Comparison of ENCODE assay signal across 8 cellular contexts in the genomic region with DNA sequence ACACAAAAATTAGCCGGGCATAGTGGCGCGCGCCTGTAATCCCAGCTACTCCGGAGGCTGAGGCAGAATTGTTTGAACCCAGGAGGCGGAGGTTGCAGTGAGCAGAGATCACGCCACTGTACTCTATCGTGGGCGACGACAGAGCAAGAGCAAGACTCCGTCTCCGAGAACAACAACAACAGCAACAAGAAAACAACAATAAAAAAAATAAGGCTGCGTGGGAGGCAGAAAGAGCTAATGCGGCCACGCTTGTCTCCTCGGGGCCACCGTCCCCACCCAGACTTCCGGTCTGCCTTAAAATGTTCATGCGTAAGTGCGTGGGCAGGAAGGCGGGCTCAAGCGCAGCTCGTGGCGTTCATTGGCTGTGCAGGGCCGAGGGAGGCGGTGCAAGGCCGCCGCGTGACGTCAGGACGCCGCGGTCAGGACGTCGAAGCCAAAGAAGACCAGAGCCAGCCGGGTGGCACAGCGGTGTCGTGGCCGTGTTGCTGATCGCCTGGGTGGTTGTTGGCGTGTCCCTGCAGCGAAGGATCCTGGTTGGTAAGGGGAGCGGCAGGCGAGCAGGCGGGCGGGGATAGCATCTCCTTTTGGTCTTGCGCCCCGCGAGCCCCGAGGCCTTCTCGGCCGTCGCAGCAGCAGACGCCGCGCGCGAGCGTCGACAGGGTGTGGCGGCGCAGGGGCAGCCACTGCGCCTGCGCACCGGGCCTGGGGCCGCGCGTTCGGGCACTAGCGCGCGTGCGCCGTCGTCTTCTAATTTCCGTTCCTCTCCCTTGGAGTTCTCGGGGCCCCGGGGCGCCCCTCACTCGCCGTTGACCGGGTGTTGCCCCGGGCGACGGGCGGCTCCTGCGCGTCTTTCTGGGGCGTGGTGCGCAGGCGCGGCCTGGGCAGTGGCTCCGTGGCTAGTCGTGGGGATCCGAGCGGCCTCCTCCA. TPM values are rescaled to one million over a fixed set of nuclear protein-coding genes. Genes with fewer than 3 reads are reported as not detected.
DNase-seq lines count a peak whose midpoint lies in the region; ATAC-seq lines count a peak whose summit lies in the region.

A gene (plus strand): TSS at position 426 of the 927 bp plus-strand sequence. CDS start 2,146 bp downstream, outside the sequence.

- H3K9me3 ChIP-seq in CD8-positive, alpha-beta memory T cell (ENCODE audit: low read length) = no peaks in the 10 kb centered on the region
- no peaks in the 10 kb centered on the region for H3K9me3 ChIP-seq in effector memory CD4-positive, alpha-beta T cell (ENCODE audit: control insufficient read depth, low read length)

- H3K27ac ChIP-seq in CD8-positive, alpha-beta memory T cell (ENCODE audit: low read depth, low read length) = peak within 1 kb of the TSS; percentile 97
- peak within 1 kb of the TSS; percentile 95 for H3K27ac ChIP-seq in effector memory CD4-positive, alpha-beta T cell (ENCODE audit: insufficient read depth, low read length, poor library complexity, severe bottlenecking)

- peak within 1 kb of the TSS; percentile 98 to 100 (median 100) for H3K27ac Mint-ChIP-seq in CD8-positive, alpha-beta memory T cell
- peak within 1 kb of the TSS; percentile 98 for H3K27ac Mint-ChIP-seq in memory B cell

- H3K36me3 ChIP-seq in CD8-positive, alpha-beta memory T cell (ENCODE audit: insufficient read depth, low read length) = peaks cover 34% of the 10 kb centered on the region
- H3K36me3 ChIP-seq in effector memory CD4-positive, alpha-beta T cell (ENCODE audit: control insufficient read depth, insufficient read depth, low read length) = peaks cover 32% of the 10 kb centered on the region

- H3K36me3 Mint-ChIP-seq in CD8-positive, alpha-beta memory T cell = peaks cover 4 to 72% (median 5%) of the 10 kb centered on the region in 3 donors
- H3K36me3 Mint-ChIP-seq in memory B cell = peaks cover 16% of the 10 kb centered on the region

- peaks cover 0 to 11% of the 10 kb centered on the region in 2 donors for H3K27me3 Mint-ChIP-seq in CD8-positive, alpha-beta memory T cell
- H3K27me3 Mint-ChIP-seq in memory B cell = no peaks in the 10 kb centered on the region

- peaks cover 43 to 68% (median 54%) of the 10 kb centered on the region in 3 donors for H3K4me1 Mint-ChIP-seq in CD8-positive, alpha-beta memory T cell
- peaks cover 27% of the 10 kb centered on the region for H3K4me1 Mint-ChIP-seq in memory B cell

- H3K4me3 ChIP-seq in CD8-positive, alpha-beta memory T cell (ENCODE audit: low read length) = peak within 1 kb of the TSS; percentile 94
- peak within 1 kb of the TSS; percentile 92 for H3K4me3 ChIP-seq in effector memory CD4-positive, alpha-beta T cell (ENCODE audit: insufficient read depth, low read depth, low read length, poor library complexity, severe bottlenecking)

- peak within 1 kb of the TSS; percentile 93 to 99 (median 97) for H3K4me3 Mint-ChIP-seq in CD8-positive, alpha-beta memory T cell
- peak within 1 kb of the TSS; percentile 99 for H3K4me3 Mint-ChIP-seq in memory B cell

- H3K27me3 ChIP-seq in CD8-positive, alpha-beta memory T cell (ENCODE audit: insufficient read depth, low read length, poor library complexity, severe bottlenecking) = no peaks in the 10 kb centered on the region
- no peaks in the 10 kb centered on the region for H3K27me3 ChIP-seq in effector memory CD4-positive, alpha-beta T cell (replicated peaks; ENCODE audit: control insufficient read depth, insufficient read depth, low read length, poor library complexity, severe bottlenecking)

- H3K9me3 Mint-ChIP-seq in CD8-positive, alpha-beta memory T cell = peaks cover 0 to 3% (median 0%) of the 10 kb centered on the region in 5 donors
- H3K9me3 Mint-ChIP-seq in memory B cell = no peaks in the 10 kb centered on the region

- ATAC-seq in GM19468 (IDR thresholded peaks at IDR 0.05; ENCODE audit: extremely low read depth, unreplicated experiment) (peak; percentile 65), memory B cell (ENCODE audit: low read depth) (peak; percentile 89)

- CTCF ChIA-PET in CD8-positive, alpha-beta memory T cell (lab: Charles Lee) = interaction anchor here (0.7 to 2.2 kb wide), 8 partner anchors 9 to 72 kb away, joined by 3 to 9 read pairs (median 3); a partner anchor contains a TSS

- DNase-seq in CD8-positive, alpha-beta memory T cell = peak; percentile 96 to 99 (median 99)
- DNase-seq in HS-5 (ENCODE audit: low read depth) (peak; percentile 92), memory B cell (ENCODE audit: low spot score in 2 of 2) (peak; percentile 97)
- peak; percentile 96 for DNase-seq in NK-92 treated with Interleukin-12 subunit alpha and Interleukin-12 subunit beta, amount 100 ng/mL, for 24 hours (lab: John Stamatoyannopoulos, UW)
- DNase-seq in activated CD8-positive, alpha-beta memory T cell treated with anti-CD3 and anti-CD28 coated beads for 24 hours = peak; percentile 99
- peak; percentile 96 to 97 (median 97) for DNase-seq in effector memory CD4-positive, alpha-beta T cell
- DNase-seq in stimulated activated CD8-positive, alpha-beta memory T cell treated with anti-CD3 and anti-CD28 coated beads, Interleukin-12 subunit alpha, Interleukin-12 subunit beta, amount 100 ng/mL, for 24 hours (ENCODE audit: extremely low read depth) = peak; percentile 83

- peaks cover 37% of the 10 kb centered on the region for H3K4me1 ChIP-seq in CD8-positive, alpha-beta memory T cell (ENCODE audit: insufficient read depth, low read length)
- H3K4me1 ChIP-seq in effector memory CD4-positive, alpha-beta T cell (ENCODE audit: control insufficient read depth, insufficient read depth, low read length, poor library complexity, severe bottlenecking) = peaks cover 22% of the 10 kb centered on the region

- POLR2A ChIA-PET in CD8-positive, alpha-beta memory T cell (lab: Charles Lee) = interaction anchor here (0.7 to 2.0 kb wide), 14 partner anchors 10 to 1150 kb away, joined by 3 to 35 read pairs (median 3); a partner anchor contains a TSS

RNA-seq across cellular contexts. Expression of the gene that starts here (rescaled TPM):
- 100 to 1,000 TPM; 132 to 144 TPM for total RNA-seq in CD8-positive, alpha-beta memory T cell
- polyA plus RNA-seq in CD8-positive, alpha-beta memory T cell = 8.0 TPM

Comparison
In these comparisons a context has a peak if more than half of its experiments do, and no peak if none do; other contexts are left out.
1. Peak in every context shown above with its lines: DNase-seq, ATAC-seq, H3K4me3 ChIP-seq and H3K27ac ChIP-seq.